Comparison of ENCODE assay signal across 15 cellular contexts in genomic region chr14:51783765-51784164, GRCh38.
DNase-seq lines count a peak whose midpoint lies in the region; ATAC-seq and TF ChIP-seq lines count a peak whose summit lies in the region.
"Had no signal": no experiment of that assay in that cellular context is flagged by ENCODE, and none has a peak within 500 bp of the region (broad histone marks: within the 10 kb centered on the region; RNA-seq: fewer than 3 reads in every experiment).

No MANE protein-coding gene starts in this region.

- no peaks in the 10 kb centered on the region for H3K9me2 ChIP-seq in HCT116 (ENCODE audit: insufficient read depth)

- no peak for TF ChIP-seq POLR2A in HCT116 (IDR thresholded peaks at IDR 0.05; ENCODE audit: borderline replicate concordance, extremely low read depth, insufficient read depth, insufficient read length)

- no peak overlapping the region for H2AFZ ChIP-seq in HCT116 (ENCODE audit: low read depth, low read length, poor library complexity, severe bottlenecking)

- no peaks in the 10 kb centered on the region for H4K20me1 ChIP-seq in HCT116 (ENCODE audit: insufficient read depth)

- TF ChIP-seq CTCF in AG10803 (conservative IDR thresholded peaks at IDR 0.05; ENCODE audit: low read length) = no peak
- no peak for TF ChIP-seq CTCF in HCT116 (IDR thresholded peaks at IDR 0.05 in 2 of 3, conservative IDR thresholded peaks at IDR 0.05 in 1 of 3; ENCODE audit: borderline replicate concordance in 1 of 3, insufficient read depth in 1 of 3, low read depth in 2 of 3, low read length in 2 of 3)
- TF ChIP-seq CTCF in astrocyte of the spinal cord (IDR thresholded peaks at IDR 0.05; ENCODE audit: low read depth, low read length) = no peak

- H3K9ac ChIP-seq in HCT116 (ENCODE audit: low read length) = no peak overlapping the region

- peaks cover 5% of the 10 kb centered on the region; the same call in 1 of the 2 replicates for H3K27me3 ChIP-seq in HCT116 (ENCODE audit: insufficient read depth, low read length)
- H3K27me3 ChIP-seq: gastrocnemius medialis had no signal

- H3K79me2 ChIP-seq in HCT116 (ENCODE audit: insufficient read depth, low read length) = no peaks in the 10 kb centered on the region

- peaks cover 0 to 10% of the 10 kb centered on the region in 2 experiments; a peak in 3 of 4 replicates for H3K4me1 ChIP-seq in HCT116 (ENCODE audit: control insufficient read depth in 1 of 2, insufficient read depth in 2 of 2, low read length in 2 of 2)
- H3K4me1 ChIP-seq: gastrocnemius medialis had no signal

- DNase-seq in AG10803 (ENCODE audit: low read depth) (peak; percentile 77), HCT116 (ENCODE audit: low read depth, low spot score) (no peak), astrocyte of the spinal cord (ENCODE audit: low read depth, low spot score) (peak; percentile 26), kidney tubule cell (ENCODE audit: low spot score) (peak; percentile 11), NCI-H2029 (lab: John Stamatoyannopoulos, UW) (no peak)
- DNase-seq in effector CD4-positive, alpha-beta T cell = no peak
- no peak for DNase-seq in activated CD8-positive, alpha-beta memory T cell treated with anti-CD3 and anti-CD28 coated beads for 24 hours
- DNase-seq: activated naive CD4-positive, alpha-beta T cell treated with Interleukin-2 at 50 U/mL for 16 hours; CD4-positive, alpha-beta T cell; gastrocnemius medialis; kidney glomerular epithelial cell; NCI-H446 had no signal

- in situ Hi-C loops in astrocyte of the spinal cord (cut with HindIII; ENCODE audit: low sequenced_read_pairs) = no loop called here

- POLR2A ChIA-PET in HCT116 (lab: Charles Lee) = no interaction called here

- BruUV-seq in HCT116 (replicated peaks; lab: Mats Ljungman, UMichigan) = no TSS peak

- H3K4me2 ChIP-seq in HCT116 (ENCODE audit: low read length) = no peak overlapping the region

- no peak for ATAC-seq in HCT116
- no peak for ATAC-seq in GM21423 (IDR thresholded peaks at IDR 0.05; ENCODE audit: unreplicated experiment)

- no peaks in the 10 kb centered on the region for H3K36me3 ChIP-seq in HCT116 (ENCODE audit: control insufficient read depth in 1 of 2, insufficient read depth in 2 of 2, low read length in 2 of 2)
- H3K36me3 ChIP-seq: gastrocnemius medialis had no signal

- no peak for TF ChIP-seq RAD21 in HCT116 (IDR thresholded peaks at IDR 0.05; ENCODE audit: low read depth)

- no peak overlapping the region for H3K4me3 ChIP-seq in AG10803 (ENCODE audit: low read length)
- H3K4me3 ChIP-seq in HCT116 (replicated peaks in 1 of 2; ENCODE audit: low read depth in 1 of 2, low read length in 2 of 2) = no peak overlapping the region
- H3K4me3 ChIP-seq in astrocyte of the spinal cord (ENCODE audit: low read depth, low read length) = no peak overlapping the region
- H3K4me3 ChIP-seq: coronary artery, gastrocnemius medialis, skin epidermis had no signal

- RAD21 ChIA-PET in HCT116 (lab: Charles Lee; ENCODE audit: low non-redundant PET in 1 of 2, low total read pairs in 2 of 2, uncharacterized antibody in 2 of 2, unreplicated experiment in 2 of 2) = no interaction called here

- CTCF ChIA-PET in HCT116 (lab: Charles Lee) = no interaction called here

- H3K9me3 ChIP-seq in HCT116 (ENCODE audit: control insufficient read depth in 1 of 2, insufficient read depth in 1 of 2, low read depth in 1 of 2, low read length in 2 of 2) = no peaks in the 10 kb centered on the region; a peak in 1 of 4 replicates
- H3K9me3 ChIP-seq: gastrocnemius medialis had no signal

- intact Hi-C loops in HCT116 (cut with micrococcal nuclease) = loop anchor here (5.0 to 10.0 kb wide), 4 partner anchors 131 to 831 kb away; partner anchors contain the start of gene FRMD6

- H3K27ac ChIP-seq in HCT116 (ENCODE audit: low read depth, low read length) = no peak overlapping the region
- H3K27ac ChIP-seq: coronary artery, gastrocnemius medialis, skin epidermis had no signal

TF ChIP-seq in HCT116, 20 proteins besides CTCF, POLR2A, EP300 and RAD21:
- TF ChIP-seq CEBPB (IDR thresholded peaks at IDR 0.05; ENCODE audit: low read depth) (0 out of 2 replicates have a peak, but pooled peaks have one; percentile 22), MAX (IDR thresholded peaks at IDR 0.05) (no peak)
TF ChIP-seq in HCT116: peak in this region for 1.

Comparison
In these comparisons a context has a peak if more than half of its experiments do, and no peak if none do; other contexts are left out.
1. DNase-seq: peak in AG10803 (single experiment), astrocyte of the spinal cord (single experiment) and kidney tubule cell (single experiment); none in HCT116 (single experiment), NCI-H2029 (single experiment), effector CD4-positive, alpha-beta T cell (single experiment) and activated CD8-positive, alpha-beta memory T cell treated with anti-CD3 and anti-CD28 coated beads for 24 hours (single experiment).